25 cellular contexts compared by ENCODE assay signal in the genomic region with DNA sequence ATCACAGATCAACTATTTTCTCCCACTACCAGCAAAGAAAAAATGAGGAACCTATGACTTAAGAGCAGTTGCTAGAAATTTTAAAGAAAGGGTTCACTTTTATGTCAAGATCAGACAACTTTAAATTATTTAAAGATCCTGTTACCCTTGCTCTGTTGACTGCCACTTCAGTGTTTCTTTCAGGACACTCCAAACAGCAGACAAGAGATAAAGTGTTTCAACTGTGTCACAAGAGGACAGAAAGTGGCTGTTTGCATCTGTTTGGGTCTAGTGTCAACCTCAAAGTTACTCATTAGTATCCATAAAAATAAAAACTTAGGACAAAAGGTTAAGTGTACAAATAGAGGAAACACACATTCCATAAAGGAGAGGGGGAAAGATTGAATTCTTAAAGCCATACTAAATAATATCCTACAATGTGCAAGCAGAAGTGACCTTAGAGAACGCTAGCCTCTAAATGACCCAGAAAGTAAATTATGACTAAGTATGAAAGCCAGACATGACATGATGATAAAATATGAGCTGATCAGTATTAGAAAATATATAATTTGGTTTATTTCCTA.
"Had no signal": no experiment of that assay in that cellular context is flagged by ENCODE, and none has a peak within 500 bp of the region (broad histone marks: within the 10 kb centered on the region; RNA-seq: fewer than 3 reads in every experiment).

No MANE protein-coding gene starts in this region.

- H3K4me1 ChIP-seq: esophagus muscularis mucosa, pancreas, prostate gland, spleen, suprapubic skin, tibial artery, upper lobe of right lung had no signal

- ATAC-seq: activated naive CD8-positive, alpha-beta T cell treated with anti-CD3 and anti-CD28 coated beads, Interleukin-2, amount 50 U/mL, for 24 hours; foreskin keratinocyte; naive thymus-derived CD4-positive, alpha-beta T cell; pancreas; upper lobe of right lung had no signal

- H3K36me3 ChIP-seq: prostate gland had no signal

- H3K4me3 ChIP-seq: esophagus muscularis mucosa, pancreas, prostate gland, spleen, suprapubic skin, tibial artery, upper lobe of right lung had no signal

- H3K27me3 ChIP-seq: esophagus muscularis mucosa, foreskin keratinocyte, pancreas, spleen, suprapubic skin, tibial artery, upper lobe of right lung had no signal

- DNase-seq: activated CD4-positive, alpha-beta T cell treated with anti-CD3 and anti-CD28 coated beads for 48 hours; activated CD4-positive, alpha-beta T cell treated with anti-CD3 and anti-CD28 coated beads, Interleukin-2, amount 50 U/mL, for 48 hours; activated CD8-positive, alpha-beta memory T cell treated with anti-CD3 and anti-CD28 coated beads for 24 hours; activated gamma-delta T cell; activated naive CD4-positive, alpha-beta T cell treated with anti-CD3 and anti-CD28 coated beads, Interleukin-2, amount 10 ng/mL, durations not matched to agents 7 days and 5 days; activated naive CD8-positive, alpha-beta T cell treated with anti-CD3 and anti-CD28 coated beads, Interleukin-2, amount 50 U/mL, for 24 hours; amygdala; dermis blood vessel endothelial cell; effector CD4-positive, alpha-beta T cell; foreskin keratinocyte; midbrain; naive thymus-derived CD4-positive, alpha-beta T cell; nucleus accumbens; pancreas; retina; spleen; stimulated activated naive CD4-positive, alpha-beta T cell; T-helper 1 cell; T-helper 9 cell; tibial artery; upper lobe of right lung had no signal

- H3K9me3 ChIP-seq: esophagus muscularis mucosa, pancreas, prostate gland, spleen, suprapubic skin, tibial artery, upper lobe of right lung had no signal

- H3K27ac ChIP-seq: esophagus muscularis mucosa, foreskin keratinocyte, pancreas, prostate gland, spleen, suprapubic skin, tibial artery, upper lobe of right lung, VCaP had no signal
